ENCODE assay signal across 20 cellular contexts in genomic region chr5:59115345-59115744, GRCh38.
A peak's percentile ranks its signal among the peaks of the same experiment; 100 is the strongest.
DNase-seq lines count a peak whose midpoint lies in the region; ATAC-seq, FAIRE-seq and TF ChIP-seq lines count a peak whose summit lies in the region.
"Had no signal": no experiment of that assay in that cellular context is flagged by ENCODE, and none has a peak within 500 bp of the region (broad histone marks: within the 10 kb centered on the region; RNA-seq: fewer than 3 reads in every experiment).

No MANE protein-coding gene starts in this region.

- BruUV-seq in A673 (replicated peaks; lab: Mats Ljungman, UMichigan): no TSS peak
- no TSS peak for BruUV-seq in IMR-90 (replicated peaks; lab: Mats Ljungman, UMichigan)
- BruUV-seq in K562 (replicated peaks; lab: Mats Ljungman, UMichigan): no TSS peak
- no TSS peak for BruUV-seq in OCI-LY7 (replicated peaks; lab: Mats Ljungman, UMichigan)

- H3K56ac ChIP-seq in IMR-90 (ENCODE audit: extremely low read depth, insufficient read depth, low read length): no peak overlapping the region

- no peak overlapping the region for H3K14ac ChIP-seq in IMR-90 (replicated peaks; ENCODE audit: low read depth, low read length)

- H3K4me1 ChIP-seq in A673 (ENCODE audit: insufficient read depth, low read length, poor library complexity, severe bottlenecking): peaks cover 7% of the 10 kb centered on the region
- peaks cover 2% of the 10 kb centered on the region; the same call in 1 of the 2 replicates for H3K4me1 ChIP-seq in IMR-90 (ENCODE audit: control insufficient read depth, insufficient read depth, low read length)
- H3K4me1 ChIP-seq in K562 (replicated peaks in 1 of 2; ENCODE audit: control insufficient read depth in 2 of 2, insufficient read depth in 2 of 2, low read length in 2 of 2): no peaks in the 10 kb centered on the region
- no peaks in the 10 kb centered on the region for H3K4me1 ChIP-seq in OCI-LY7 (ENCODE audit: insufficient read depth, low read length, poor library complexity, severe bottlenecking)
- H3K4me1 ChIP-seq in effector memory CD4-positive, alpha-beta T cell (ENCODE audit: control insufficient read depth, insufficient read depth, low read length, poor library complexity, severe bottlenecking): no peaks in the 10 kb centered on the region
- H3K4me1 ChIP-seq: spleen had no signal

- POLR2A ChIA-PET in A673 (lab: Charles Lee; ENCODE audit: low non-redundant PET): no interaction called here
- POLR2A ChIA-PET in IMR-90 (lab: Charles Lee; ENCODE audit: unreplicated experiment): no interaction called here
- POLR2A ChIA-PET in K562 (lab: Yijun Ruan, JAX): no interaction called here
- POLR2A ChIA-PET in OCI-LY7 (lab: Charles Lee): interaction anchor here (1.2 to 1.3 kb wide), 2 partner anchors 9 to 47 kb away, joined by 3 read pairs; no protein-coding TSS in a partner anchor

- CTCF ChIA-PET in A673 (lab: Charles Lee) (no interaction called here), IMR-90 (lab: Yijun Ruan, JAX) (no interaction called here), K562 (lab: Yijun Ruan, JAX; ENCODE audit: low intra/inter-chr PET ratio) (no interaction called here), OCI-LY7 (lab: Charles Lee; ENCODE audit: unreplicated experiment) (no interaction called here)
- CTCF ChIA-PET in activated naive CD4-positive, alpha-beta T cell treated with anti-CD3 and anti-CD28 coated beads for 36 hours (lab: Charles Lee): interaction anchor here (0.7 to 1.9 kb wide), 3 partner anchors 12 to 229 kb away, joined by 3 to 4 read pairs (median 3); no protein-coding TSS in a partner anchor

- H4K20me1 ChIP-seq in IMR-90 (ENCODE audit: insufficient read depth, low read length) (no peaks in the 10 kb centered on the region), K562 (replicated peaks; ENCODE audit: control insufficient read depth, insufficient read depth, low read length) (no peaks in the 10 kb centered on the region), OCI-LY7 (ENCODE audit: insufficient read depth, low read length) (no peaks in the 10 kb centered on the region)

- no peak overlapping the region for H2AK5ac ChIP-seq in IMR-90 (ENCODE audit: low read depth, low read length)

- TF ChIP-seq RAD21 in IMR-90 (IDR thresholded peaks at IDR 0.05; ENCODE audit: low read length) (no peak), K562 (CRISPR knock-in tag; conservative IDR thresholded peaks at IDR 0.05 in 1 of 2, IDR thresholded peaks at IDR 0.05 in 1 of 2) (no peak)

- no peaks in the 10 kb centered on the region for H3K4me1 Mint-ChIP-seq in activated naive CD4-positive, alpha-beta T cell treated with anti-CD3 and anti-CD28 coated beads for 36 hours (ENCODE audit: low read depth)
- H3K4me1 Mint-ChIP-seq: CD4-positive, CD25-positive, alpha-beta regulatory T cell had no signal

- H3K9me3 Mint-ChIP-seq in activated naive CD4-positive, alpha-beta T cell treated with anti-CD3 and anti-CD28 coated beads for 36 hours: no peaks in the 10 kb centered on the region
- H3K9me3 Mint-ChIP-seq: effector memory CD8-positive, alpha-beta T cell had no signal

- H2AFZ ChIP-seq in IMR-90 (replicated peaks; ENCODE audit: low read length, poor library complexity) (no peak overlapping the region), K562 (ENCODE audit: low read depth, low read length) (no peak overlapping the region), OCI-LY7 (ENCODE audit: low read length) (no peak overlapping the region)

- H3K36me3 ChIP-seq in A673 (ENCODE audit: insufficient read depth, low read length, poor library complexity, severe bottlenecking): no peaks in the 10 kb centered on the region
- no peaks in the 10 kb centered on the region for H3K36me3 ChIP-seq in IMR-90 (ENCODE audit: control insufficient read depth, insufficient read depth, low read length)
- H3K36me3 ChIP-seq in K562 (ENCODE audit: control insufficient read depth, insufficient read depth, low read length): no peaks in the 10 kb centered on the region
- H3K36me3 ChIP-seq in OCI-LY7 (ENCODE audit: insufficient read depth, low read length): no peaks in the 10 kb centered on the region
- H3K36me3 ChIP-seq in effector memory CD4-positive, alpha-beta T cell (ENCODE audit: control insufficient read depth, insufficient read depth, low read length): no peaks in the 10 kb centered on the region
- H3K36me3 ChIP-seq: spleen had no signal

- H2BK20ac ChIP-seq in IMR-90 (ENCODE audit: low read depth, low read length): no peak overlapping the region

- TF ChIP-seq POLR2A in IMR-90 (IDR thresholded peaks at IDR 0.05; ENCODE audit: low read depth, low read length): no peak
- TF ChIP-seq POLR2A in K562 (conservative IDR thresholded peaks at IDR 0.05): no peak

- no peaks in the 10 kb centered on the region for H3K36me3 Mint-ChIP-seq in activated naive CD4-positive, alpha-beta T cell treated with anti-CD3 and anti-CD28 coated beads for 36 hours (ENCODE audit: low read depth)
- H3K36me3 Mint-ChIP-seq: CD4-positive, CD25-positive, alpha-beta regulatory T cell had no signal

- H3K4ac ChIP-seq in IMR-90 (ENCODE audit: low read depth, low read length): no peak overlapping the region

- H3K4me3 Mint-ChIP-seq in activated naive CD4-positive, alpha-beta T cell treated with anti-CD3 and anti-CD28 coated beads for 36 hours: no peak overlapping the region
- H3K4me3 Mint-ChIP-seq: CD4-positive, CD25-positive, alpha-beta regulatory T cell; effector memory CD8-positive, alpha-beta T cell had no signal

- TF ChIP-seq CTCF in A673 (conservative IDR thresholded peaks at IDR 0.05; ENCODE audit: low read depth, low read length): no peak
- no peak for TF ChIP-seq CTCF in IMR-90 (conservative IDR thresholded peaks at IDR 0.05; ENCODE audit: low read depth, low read length)
- no peak for TF ChIP-seq CTCF in K562 (IDR thresholded peaks at IDR 0.05 in 2 of 3, conservative IDR thresholded peaks at IDR 0.05 in 1 of 3; ENCODE audit: insufficient read depth in 2 of 3, low read depth in 1 of 3, low read length in 3 of 3)
- TF ChIP-seq CTCF in OCI-LY7 (conservative IDR thresholded peaks at IDR 0.05; ENCODE audit: low read length): no peak

- 0 out of 4 replicates have a peak overlapping the region, but pooled peaks of 1 of the 2 experiments have one; percentile 8 for H4K8ac ChIP-seq in IMR-90 (ENCODE audit: low read depth in 2 of 2, low read length in 2 of 2)

- no peak overlapping the region for H3K4me2 ChIP-seq in IMR-90 (ENCODE audit: low read depth, low read length)
- no peak overlapping the region for H3K4me2 ChIP-seq in K562 (ENCODE audit: insufficient read depth, low read length)
- H3K4me2 ChIP-seq in OCI-LY7 (ENCODE audit: low read length): no peak overlapping the region

- dilution Hi-C loops in IMR-90 (cut with HindIII; ENCODE audit: low sequenced_read_pairs, unreplicated experiment): no loop called here

- in situ Hi-C loops in IMR-90 (cut with MboI; ENCODE audit: low sequenced_read_pairs): no loop called here
- in situ Hi-C loops in K562 (cut with MboI): no loop called here

- H3K23ac ChIP-seq in IMR-90 (ENCODE audit: low read depth, low read length): no peak overlapping the region

- no peak overlapping the region for H3K27ac Mint-ChIP-seq in activated naive CD4-positive, alpha-beta T cell treated with anti-CD3 and anti-CD28 coated beads for 36 hours
- H3K27ac Mint-ChIP-seq: CD4-positive, CD25-positive, alpha-beta regulatory T cell; effector memory CD8-positive, alpha-beta T cell had no signal

- H3K18ac ChIP-seq in IMR-90 (ENCODE audit: low read depth, low read length): peak overlapping the region; percentile 75; the same call in 1 of the 2 replicates

- no peak overlapping the region; the same call in 1 of the 2 replicates for H2BK120ac ChIP-seq in IMR-90 (ENCODE audit: low read depth, low read length)

- intact Hi-C loops in A673 (cut with micrococcal nuclease; ENCODE audit: unreplicated experiment): no loop called here
- intact Hi-C loops in IMR-90 (cut with micrococcal nuclease): no loop called here
- intact Hi-C loops in K562 (cut with micrococcal nuclease): no loop called here
- intact Hi-C loops in OCI-LY7 (cut with micrococcal nuclease; ENCODE audit: unreplicated experiment): no loop called here
- intact Hi-C loops in activated naive CD4-positive, alpha-beta T cell treated with anti-CD3 and anti-CD28 coated beads for 36 hours (cut with micrococcal nuclease): no loop called here

- no peaks in the 10 kb centered on the region for H3K9me2 ChIP-seq in OCI-LY7 (ENCODE audit: insufficient read depth, low read length)

- no peak for FAIRE-seq in K562 (lab: Jason Lieb, UNC)
- FAIRE-seq: frontal cortex had no signal

- peak; percentile 51 for ATAC-seq in IMR-90 (ENCODE audit: low read depth)
- ATAC-seq in K562: no peak
- ATAC-seq in GM18511 (IDR thresholded peaks at IDR 0.05; ENCODE audit: unreplicated experiment): no peak
- ATAC-seq: effector memory CD8-positive, alpha-beta T cell had no signal

- H4K91ac ChIP-seq in IMR-90 (ENCODE audit: insufficient read depth, low read depth, low read length): no peak overlapping the region

- H3K27me3 Mint-ChIP-seq in activated naive CD4-positive, alpha-beta T cell treated with anti-CD3 and anti-CD28 coated beads for 36 hours (ENCODE audit: low read depth): no peaks in the 10 kb centered on the region
- H3K27me3 Mint-ChIP-seq: CD4-positive, CD25-positive, alpha-beta regulatory T cell; effector memory CD8-positive, alpha-beta T cell had no signal

- DNase-seq in A673 (ENCODE audit: low spot score) (peak; percentile 45), IMR-90 (peak; percentile 59), K562 (ENCODE audit: extremely low read depth in 1 of 4, low spot score in 3 of 4) (no peak), foreskin melanocyte (peak; percentile 82), OCI-LY7 (ENCODE audit: low spot score) (no peak)
- no peak for DNase-seq in effector memory CD4-positive, alpha-beta T cell
- DNase-seq in activated naive CD4-positive, alpha-beta T cell treated with anti-CD3 and anti-CD28 coated beads for 36 hours: no peak
- DNase-seq: activated gamma-delta T cell treated with Interleukin-2 at 50 U/mL for 16 hours; amygdala; CD4-positive, CD25-positive, alpha-beta regulatory T cell; cerebellar nuclear complex; effector memory CD8-positive, alpha-beta T cell; KBM-7; NCI-H2081; NCI-H524; SIG-M5; spleen; stimulated activated CD8-positive, alpha-beta memory T cell treated with anti-CD3 and anti-CD28 coated beads, Interleukin-4, amount 100 ng/mL, for 48 hours had no signal

- peak overlapping the region; percentile 83 for H2BK5ac ChIP-seq in IMR-90 (ENCODE audit: low read depth, low read length, poor library complexity, severe bottlenecking)

- no peaks in the 10 kb centered on the region for H3K79me2 ChIP-seq in K562 (ENCODE audit: control insufficient read depth, insufficient read depth, low read length)
- H3K79me2 ChIP-seq in OCI-LY7 (ENCODE audit: insufficient read depth, low read depth, low read length): no peaks in the 10 kb centered on the region

- H3K27me3 ChIP-seq in A673 (replicated peaks; ENCODE audit: insufficient read depth, low read depth, low read length, poor library complexity) (no peaks in the 10 kb centered on the region), IMR-90 (ENCODE audit: control insufficient read depth, insufficient read depth, low read length) (no peaks in the 10 kb centered on the region), K562 (ENCODE audit: control insufficient read depth in 2 of 2, insufficient read depth in 2 of 2, low read length in 2 of 2) (no peaks in the 10 kb centered on the region)
- H3K27me3 ChIP-seq in effector memory CD4-positive, alpha-beta T cell (replicated peaks; ENCODE audit: control insufficient read depth, insufficient read depth, low read length, poor library complexity, severe bottlenecking): no peaks in the 10 kb centered on the region
- H3K27me3 ChIP-seq: spleen had no signal

- H2AK9ac ChIP-seq in IMR-90 (replicated peaks; ENCODE audit: low read depth, low read length, poor library complexity): no peak overlapping the region

- H3K9ac ChIP-seq in IMR-90 (ENCODE audit: low read depth, low read length) (no peak overlapping the region), K562 (ENCODE audit: insufficient read depth in 1 of 2, low read depth in 2 of 2, low read length in 2 of 2) (no peak overlapping the region)

- no peak overlapping the region for H3K27ac ChIP-seq in A673 (ENCODE audit: low read depth, low read length, poor library complexity, severe bottlenecking)
- no peak overlapping the region for H3K27ac ChIP-seq in IMR-90 (ENCODE audit: insufficient read depth, low read length)
- H3K27ac ChIP-seq in K562 (ENCODE audit: extremely low read depth, low read depth, low read length): no peak overlapping the region
- H3K27ac ChIP-seq in OCI-LY7 (ENCODE audit: low read depth, low read length, poor library complexity, severe bottlenecking): no peak overlapping the region
- no peak overlapping the region for H3K27ac ChIP-seq in effector memory CD4-positive, alpha-beta T cell (ENCODE audit: insufficient read depth, low read length, poor library complexity, severe bottlenecking)
- H3K27ac ChIP-seq: spleen had no signal

- 0 out of 2 replicates have a peak overlapping the region, but pooled peaks have one; percentile 76 for H4K5ac ChIP-seq in IMR-90 (ENCODE audit: low read depth, low read length)

- H3K79me1 ChIP-seq in IMR-90 (ENCODE audit: low read depth in 1 of 2, low read length in 2 of 2): no peaks in the 10 kb centered on the region

- H2BK15ac ChIP-seq in IMR-90 (ENCODE audit: low read depth, low read length): 0 out of 3 replicates have a peak overlapping the region, but pooled peaks have one; percentile 15

- H3K9me1 ChIP-seq in IMR-90 (ENCODE audit: insufficient read depth, low read length) (no peaks in the 10 kb centered on the region), K562 (ENCODE audit: control insufficient read depth, insufficient read depth, low read length) (no peaks in the 10 kb centered on the region)

- TF ChIP-seq EP300 in K562 (IDR thresholded peaks at IDR 0.05; ENCODE audit: low read length): no peak

- no peaks in the 10 kb centered on the region for H3K9me3 ChIP-seq in A673 (ENCODE audit: low read depth, low read length, poor library complexity, severe bottlenecking)
- no peaks in the 10 kb centered on the region for H3K9me3 ChIP-seq in IMR-90 (ENCODE audit: control insufficient read depth, insufficient read depth, low read length)
- H3K9me3 ChIP-seq in K562 (replicated peaks; ENCODE audit: control insufficient read depth, insufficient read depth, low read depth, low read length): no peaks in the 10 kb centered on the region
- no peaks in the 10 kb centered on the region for H3K9me3 ChIP-seq in OCI-LY7 (ENCODE audit: low read length)
- no peaks in the 10 kb centered on the region for H3K9me3 ChIP-seq in effector memory CD4-positive, alpha-beta T cell (ENCODE audit: control insufficient read depth, low read length)
- H3K9me3 ChIP-seq: spleen had no signal

- H3K4me3 ChIP-seq in A673 (ENCODE audit: low read depth, low read length, poor library complexity, severe bottlenecking) (no peak overlapping the region), IMR-90 (ENCODE audit: insufficient read depth, low read depth, low read length) (no peak overlapping the region), K562 (no peak overlapping the region), OCI-LY7 (ENCODE audit: low read depth, low read length, poor library complexity, severe bottlenecking) (no peak overlapping the region)
- no peak overlapping the region for H3K4me3 ChIP-seq in effector memory CD4-positive, alpha-beta T cell (ENCODE audit: insufficient read depth, low read depth, low read length, poor library complexity, severe bottlenecking)
- H3K4me3 ChIP-seq: spleen had no signal

Comparison
In these comparisons a context has a peak if more than half of its experiments do, and no peak if none do; other contexts are left out.
1. DNase-seq: peak in A673 (single experiment), IMR-90 (single experiment) and foreskin melanocyte (single experiment); none in K562 (0 of 4), OCI-LY7 (single experiment), effector memory CD4-positive, alpha-beta T cell (0 of 3) and activated naive CD4-positive, alpha-beta T cell treated with anti-CD3 and anti-CD28 coated beads for 36 hours (single experiment).